ENCODE assay signal across 1 cellular context in the genomic region with DNA sequence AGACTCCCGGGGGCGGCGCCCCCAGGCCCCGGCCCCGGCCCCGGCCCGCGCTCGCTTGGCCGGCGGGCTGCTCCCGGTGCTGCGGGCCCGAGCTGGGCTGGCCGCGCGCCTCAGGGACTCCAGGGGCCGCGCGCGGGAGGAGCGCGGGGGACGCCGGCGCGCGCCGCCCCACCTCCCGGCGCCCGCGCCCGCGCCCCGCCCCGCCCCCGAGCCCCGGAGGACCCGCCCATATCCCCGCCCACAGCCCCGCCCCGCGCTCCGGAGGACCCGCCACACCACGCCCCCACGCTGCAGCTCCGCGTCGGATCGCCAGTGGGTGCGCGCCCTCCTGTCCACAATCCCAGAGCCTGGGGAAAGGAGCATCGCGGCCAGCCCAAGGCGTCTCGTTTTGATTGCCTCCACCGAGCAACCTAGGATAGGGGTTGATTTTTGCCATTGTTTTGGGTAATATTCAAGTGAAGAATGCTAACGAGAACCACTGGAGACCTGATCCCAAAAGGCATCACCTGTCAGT.
TF ChIP-seq lines count a peak whose summit lies in the region.

Gene PARD6G (minus strand): TSS at position 112 of the 514 bp plus-strand sequence. CDS start 166 bp downstream, outside the sequence.

TF ChIP-seq in IMR-90, 13 proteins besides CTCF, POLR2A, EP300 and RAD21 (continued from another document):
- TF ChIP-seq, protein P1, sequence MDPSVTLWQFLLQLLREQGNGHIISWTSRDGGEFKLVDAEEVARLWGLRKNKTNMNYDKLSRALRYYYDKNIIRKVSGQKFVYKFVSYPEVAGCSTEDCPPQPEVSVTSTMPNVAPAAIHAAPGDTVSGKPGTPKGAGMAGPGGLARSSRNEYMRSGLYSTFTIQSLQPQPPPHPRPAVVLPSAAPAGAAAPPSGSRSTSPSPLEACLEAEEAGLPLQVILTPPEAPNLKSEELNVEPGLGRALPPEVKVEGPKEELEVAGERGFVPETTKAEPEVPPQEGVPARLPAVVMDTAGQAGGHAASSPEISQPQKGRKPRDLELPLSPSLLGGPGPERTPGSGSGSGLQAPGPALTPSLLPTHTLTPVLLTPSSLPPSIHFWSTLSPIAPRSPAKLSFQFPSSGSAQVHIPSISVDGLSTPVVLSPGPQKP (IDR thresholded peaks at IDR 0.05; ENCODE audit: borderline replicate concordance, low read depth, low read length): no peak
- TF ChIP-seq MAZ (IDR thresholded peaks at IDR 0.05; ENCODE audit: borderline replicate concordance, low read depth, low read length): peak; percentile 76; the same call in 1 of the 2 replicates
- TF ChIP-seq CEBPB (IDR thresholded peaks at IDR 0.05; ENCODE audit: low read depth, low read length): no peak
- TF ChIP-seq RFX5 (IDR thresholded peaks at IDR 0.05; ENCODE audit: low read depth, low read length): no peak
TF ChIP-seq in IMR-90: peak in this region for 2.
